In the genomic region with DNA sequence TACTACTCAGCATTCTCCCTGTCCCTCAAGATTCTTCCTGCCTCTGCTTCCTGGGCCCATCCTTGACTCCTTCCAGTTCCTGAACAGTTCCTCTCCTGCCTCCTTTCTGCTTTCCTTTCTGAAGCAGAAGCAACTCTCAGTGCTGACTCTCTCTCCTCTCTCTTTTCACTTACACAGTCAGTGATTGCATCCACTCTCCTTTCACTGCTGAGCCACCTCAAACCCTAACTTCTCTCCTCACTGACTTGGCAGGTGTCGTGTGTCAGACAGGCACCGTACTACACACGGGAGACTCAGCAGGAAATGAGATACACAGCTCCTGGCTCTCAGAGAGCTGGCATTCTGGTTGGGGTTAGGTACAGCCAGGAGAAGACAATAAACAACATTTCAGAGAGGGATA, we compare ENCODE assay signal across 20 cellular contexts. TPM values are rescaled to one million over a fixed set of nuclear protein-coding genes. Genes with fewer than 3 reads are reported as not detected.
DNase-seq lines count a peak whose midpoint lies in the region; ATAC-seq, FAIRE-seq and TF ChIP-seq lines count a peak whose summit lies in the region.
"Had no signal": no experiment of that assay in that cellular context is flagged by ENCODE, and none has a peak within 500 bp of the region (broad histone marks: within the 10 kb centered on the region; RNA-seq: fewer than 3 reads in every experiment).

No MANE protein-coding gene starts in this region.

- H3K27me3 Mint-ChIP-seq in activated T-helper 17 cell treated with anti-CD3 and anti-CD28 coated beads, Interleukin-2, amount 50 U/mL, for 72 hours, result no peaks in the 10 kb centered on the region
- no peaks in the 10 kb centered on the region for H3K27me3 Mint-ChIP-seq in mesothelial cell of epicardium (ENCODE audit: low read depth)

- H3K36me3 Mint-ChIP-seq in activated T-helper 17 cell treated with anti-CD3 and anti-CD28 coated beads, Interleukin-2, amount 50 U/mL, for 72 hours (ENCODE audit: low read depth), result peaks cover 86% of the 10 kb centered on the region
- peaks cover 14% of the 10 kb centered on the region for H3K36me3 Mint-ChIP-seq in mesothelial cell of epicardium

- no peaks in the 10 kb centered on the region for H3K27me3 ChIP-seq in tibial nerve
- H3K27me3 ChIP-seq: brain microvascular endothelial cell, heart left ventricle had no signal

- no peaks in the 10 kb centered on the region for H3K9me3 ChIP-seq in tibial nerve
- H3K9me3 ChIP-seq: heart left ventricle, left ventricle myocardium inferior, thoracic aorta had no signal

- 38 to 57% methylated on average over 3 of the region's 3 CpGs for WGBS in tibial nerve, 2 donors

- H3K4me3 ChIP-seq in tibial nerve, result no peak overlapping the region
- H3K4me3 ChIP-seq: heart left ventricle, left ventricle myocardium inferior, skin epidermis, thoracic aorta had no signal

- H3K9me3 Mint-ChIP-seq in activated T-helper 17 cell treated with anti-CD3 and anti-CD28 coated beads, Interleukin-2, amount 50 U/mL, for 72 hours, result no peaks in the 10 kb centered on the region
- H3K9me3 Mint-ChIP-seq in mesothelial cell of epicardium, result no peaks in the 10 kb centered on the region

- DNase-seq in DMS53 (lab: John Stamatoyannopoulos, UW) (peak; percentile 17), DMS53 treated with DMSO at 0.1 percent for 48 hours (lab: John Stamatoyannopoulos, UW; ENCODE audit: unreplicated experiment) (no peak), GM12892 (ENCODE audit: insufficient read length) (no peak), mesothelial cell of epicardium (ENCODE audit: low spot score in 2 of 2, unreplicated experiment in 2 of 2) (no peak), tibial nerve (ENCODE audit: low spot score in 2 of 2) (no peak), GM10248 (ENCODE audit: extremely low spot score) (no peak)
- DNase-seq: 8988T; activated CD8-positive, alpha-beta memory T cell treated with anti-CD3 and anti-CD28 coated beads, Interleukin-2, amount 50 U/mL, for 4 hours; brain microvascular endothelial cell; heart left ventricle; left ventricle myocardium inferior; NCI-H1417 treated with DMSO at 0.1 percent for 48 hours; NCI-H774 had no signal

- TF ChIP-seq EP300 in tibial nerve (IDR thresholded peaks at IDR 0.05), result no peak

- H3K36me3 ChIP-seq in tibial nerve, result peaks cover 0 to 76% (median 5%) of the 10 kb centered on the region in 3 donors

- TF ChIP-seq CTCF in mesothelial cell of epicardium (IDR thresholded peaks at IDR 0.05; ENCODE audit: unreplicated experiment), result no peak
- TF ChIP-seq CTCF in tibial nerve (IDR thresholded peaks at IDR 0.05), result no peak
- no peak for TF ChIP-seq CTCF in GM10248 (IDR thresholded peaks at IDR 0.05; ENCODE audit: control extremely low read depth, extremely low read depth, low read depth, missing control alignments)

- peak; percentile 42 for FAIRE-seq in GM12892 (lab: Jason Lieb, UNC)
- FAIRE-seq: D721Med, endometrium, TTC549 had no signal

- no peak for TF ChIP-seq POLR2A in GM12892 (IDR thresholded peaks at IDR 0.05; ENCODE audit: low read depth, low read length)
- TF ChIP-seq POLR2A in tibial nerve (IDR thresholded peaks at IDR 0.05), result no peak

- H3K4me1 ChIP-seq in tibial nerve, result peaks cover 0 to 30% (median 13%) of the 10 kb centered on the region in 4 donors

- CTCF ChIA-PET in GM10248 (lab: Yijun Ruan, JAX), result interaction anchor here (0.8 to 2.1 kb wide), 2 partner anchors 8 to 192 kb away, joined by 3 to 7 read pairs; no protein-coding TSS in a partner anchor

- peak overlapping the region; percentile 62 for H3K27ac Mint-ChIP-seq in activated T-helper 17 cell treated with anti-CD3 and anti-CD28 coated beads, Interleukin-2, amount 50 U/mL, for 72 hours
- H3K27ac Mint-ChIP-seq in mesothelial cell of epicardium, result peak overlapping the region; percentile 36

- peak overlapping the region; percentile 36 for H3K4me3 Mint-ChIP-seq in activated T-helper 17 cell treated with anti-CD3 and anti-CD28 coated beads, Interleukin-2, amount 50 U/mL, for 72 hours
- no peak overlapping the region for H3K4me3 Mint-ChIP-seq in mesothelial cell of epicardium

- POLR2A ChIA-PET in GM10248 (lab: Yijun Ruan, JAX), result interaction anchor here (0.9 kb wide), 1 partner anchor 33 kb away, joined by 3 read pairs; a partner anchor contains a TSS

- peak; percentile 87 for ATAC-seq in activated T-helper 17 cell treated with anti-CD3 and anti-CD28 coated beads, Interleukin-2, amount 50 U/mL, for 72 hours (replicated peaks)
- no peak for ATAC-seq in GM21390 (IDR thresholded peaks at IDR 0.05; ENCODE audit: unreplicated experiment)
- ATAC-seq: heart left ventricle had no signal

- no peak overlapping the region for H3K27ac ChIP-seq in tibial nerve
- H3K27ac ChIP-seq: brain microvascular endothelial cell, heart left ventricle, left ventricle myocardium inferior, thoracic aorta had no signal

- H3K4me1 Mint-ChIP-seq in activated T-helper 17 cell treated with anti-CD3 and anti-CD28 coated beads, Interleukin-2, amount 50 U/mL, for 72 hours, result peaks cover 19% of the 10 kb centered on the region
- peaks cover 25% of the 10 kb centered on the region for H3K4me1 Mint-ChIP-seq in mesothelial cell of epicardium

RNA-seq across cellular contexts. Expression of a gene that starts 5.6 kb away (rescaled TPM):
- 18.8 TPM for polyA plus RNA-seq in GM12892 (2012; ENCODE audit: missing spikeins)
- 10 to 100 TPM; 31.4 to 31.7 TPM for total RNA-seq in activated T-helper 17 cell treated with anti-CD3 and anti-CD28 coated beads, Interleukin-2, amount 50 U/mL, for 72 hours
- total RNA-seq in mesothelial cell of epicardium (54.1 to 55.4 TPM (median 54.6 TPM) in 3 replicates), tibial nerve (10 to 100 TPM; 37.1 to 62.1 (median 49.9) TPM)

RNA-seq across cellular contexts. Expression of a gene that starts 9.1 kb away (rescaled TPM):
- polyA plus RNA-seq in GM12892 (2012; ENCODE audit: missing spikeins), result not detected
- not detected for total RNA-seq in activated T-helper 17 cell treated with anti-CD3 and anti-CD28 coated beads, Interleukin-2, amount 50 U/mL, for 72 hours
- total RNA-seq in mesothelial cell of epicardium, result not detected in 3 replicates
- total RNA-seq in tibial nerve, result not detected
- total RNA-seq: heart left ventricle, left ventricle myocardium inferior, thoracic aorta had no signal
- polyA plus RNA-seq: heart left ventricle had no signal

RNA-seq across cellular contexts. Expression of a gene that starts 16.7 kb away (rescaled TPM):
- polyA plus RNA-seq in GM12892 (2012; ENCODE audit: missing spikeins), result 1.3 TPM
- total RNA-seq in activated T-helper 17 cell treated with anti-CD3 and anti-CD28 coated beads, Interleukin-2, amount 50 U/mL, for 72 hours, result 1 to 10 TPM; 2.2 to 5.0 TPM
- total RNA-seq in mesothelial cell of epicardium (1.5 to 2.3 TPM (median 2.3 TPM) in 3 replicates), tibial nerve (under 1 TPM in 1 of 4 donors, not detected in 3; 0.84 TPM)
- total RNA-seq: thoracic aorta had no signal

RNA-seq across cellular contexts. Expression of a gene that starts 17.6 kb away (rescaled TPM):
- not detected for polyA plus RNA-seq in GM12892 (2012; ENCODE audit: missing spikeins)
- not detected for total RNA-seq in activated T-helper 17 cell treated with anti-CD3 and anti-CD28 coated beads, Interleukin-2, amount 50 U/mL, for 72 hours
- total RNA-seq in mesothelial cell of epicardium (0.67 to 1.8 TPM (median 0.82 TPM) in 3 replicates), tibial nerve (not detected)
- total RNA-seq: left ventricle myocardium inferior, thoracic aorta had no signal
- polyA plus RNA-seq: heart left ventricle had no signal

RNA-seq across cellular contexts. Expression of a gene that starts 24.0 kb away (rescaled TPM):
- not detected for polyA plus RNA-seq in GM12892 (2012; ENCODE audit: missing spikeins)
- under 1 TPM in 1 of 2 donors, not detected in 1; 0.64 TPM for total RNA-seq in activated T-helper 17 cell treated with anti-CD3 and anti-CD28 coated beads, Interleukin-2, amount 50 U/mL, for 72 hours
- 0.89 to 1.4 TPM (median 1.3 TPM) in 3 replicates for total RNA-seq in mesothelial cell of epicardium
- not detected for total RNA-seq in tibial nerve
- total RNA-seq: left ventricle myocardium inferior, thoracic aorta had no signal
- polyA plus RNA-seq: heart left ventricle had no signal
